ENCODE assay signal across 1 cellular context in the genomic region with DNA sequence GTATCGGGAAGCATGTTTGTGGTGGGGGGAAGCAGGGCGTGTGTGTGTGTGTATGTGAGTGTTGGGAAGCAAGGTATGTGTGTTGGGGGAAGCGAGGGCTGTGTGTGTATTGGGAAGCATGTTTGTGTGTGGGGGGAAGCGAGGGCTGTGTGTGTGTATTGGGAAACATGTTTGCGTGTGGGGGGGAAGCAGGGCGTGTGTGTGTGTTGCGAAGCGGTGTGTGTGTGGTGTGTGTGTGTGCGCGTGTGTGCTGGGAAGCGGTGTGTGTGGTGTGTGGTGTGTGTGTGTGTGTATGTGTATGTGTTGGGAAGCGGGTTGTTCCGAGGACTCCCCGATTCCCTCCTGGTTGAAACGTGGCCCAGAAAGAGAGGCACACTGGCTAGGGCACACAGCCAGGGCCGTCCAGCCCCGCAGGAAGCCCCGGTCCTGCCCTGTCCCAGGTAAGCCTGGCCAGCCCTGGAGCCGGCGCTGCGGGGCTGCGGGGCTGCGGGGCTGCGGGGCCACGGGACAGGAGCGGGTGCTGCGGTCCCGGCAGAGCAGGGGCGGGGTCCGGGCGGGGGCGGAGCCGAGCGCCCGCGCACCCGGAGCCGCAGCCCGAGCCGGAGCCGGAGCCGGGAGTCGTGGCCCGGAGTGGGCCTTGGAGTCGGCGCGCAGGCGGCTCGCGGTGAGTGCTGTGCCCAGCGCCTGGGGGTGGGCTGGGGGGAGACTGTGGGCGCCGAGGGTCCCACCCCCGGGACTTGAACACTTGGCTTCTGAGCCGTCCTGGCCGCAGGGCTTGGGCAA.
TF ChIP-seq lines count a peak whose summit lies in the region.

A gene (plus strand): TSS at position 608 of the 783 bp plus-strand sequence. CDS start 5,890 bp downstream, outside the sequence.

TF ChIP-seq in K562, 482 proteins besides CTCF, POLR2A, EP300 and RAD21 (continued from another document):
- TF ChIP-seq, protein P1, sequence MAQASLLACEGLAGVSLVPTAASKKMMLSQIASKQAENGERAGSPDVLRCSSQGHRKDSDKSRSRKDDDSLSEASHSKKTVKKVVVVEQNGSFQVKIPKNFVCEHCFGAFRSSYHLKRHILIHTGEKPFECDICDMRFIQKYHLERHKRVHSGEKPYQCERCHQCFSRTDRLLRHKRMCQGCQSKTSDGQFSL (CRISPR knock-in tag; IDR thresholded peaks at IDR 0.05): peak; percentile 54; the same call in 1 of the 2 replicates
- TF ChIP-seq, protein P1 (tag; IDR thresholded peaks at IDR 0.05): peak in 1 of 2 experiments; percentile 50; a peak in 1 of 4 replicates
- TF ChIP-seq SRSF1 (IDR thresholded peaks at IDR 0.05; ENCODE audit: low read depth, low read length): no peak
- TF ChIP-seq TCF7 (IDR thresholded peaks at IDR 0.05; ENCODE audit: borderline replicate concordance): no peak
TF ChIP-seq in K562: peak in this region for 2.
